8 cellular contexts compared by ENCODE assay signal in genomic region chr2:234290671-234291070, GRCh38.
DNase-seq lines count a peak whose midpoint lies in the region; ATAC-seq, FAIRE-seq and TF ChIP-seq lines count a peak whose summit lies in the region.

No MANE protein-coding gene starts in this region.

- H3K9me3 Mint-ChIP-seq in nephron progenitor cell = peaks cover 12% of the 10 kb centered on the region

- ATAC-seq in HG02981 (IDR thresholded peaks at IDR 0.05; ENCODE audit: unreplicated experiment) = peak; percentile 60

- TF ChIP-seq CTCF in nephron progenitor cell (IDR thresholded peaks at IDR 0.05) = no peak
- no peak for TF ChIP-seq CTCF in uterus (IDR thresholded peaks at IDR 0.05)

- no peak overlapping the region for H3K27ac Mint-ChIP-seq in nephron progenitor cell

- intact Hi-C loops in uterus (cut with DNase I; ENCODE audit: low total_unique reads) = no loop called here

- H3K36me3 Mint-ChIP-seq in nephron progenitor cell (ENCODE audit: low read depth) = no peaks in the 10 kb centered on the region

- H3K4me1 Mint-ChIP-seq in nephron progenitor cell = peaks cover 63% of the 10 kb centered on the region

- DNase-seq in GM18507 (ENCODE audit: extremely low spot score, insufficient read length, low read depth) = peak; percentile 45
- DNase-seq in T-helper 9 cell = peak; percentile 70
- peak; percentile 93 for DNase-seq in central memory CD4-positive, alpha-beta T cell
- DNase-seq in stimulated activated CD4-positive, alpha-beta T cell treated with anti-CD3 and anti-CD28 coated beads, Interleukin-1b, Interleukin-23, amount 100 ng/mL, for 1 hour (ENCODE audit: low read depth in 2 of 2) = peak; percentile 37 to 73
- DNase-seq in DMS153 (lab: John Stamatoyannopoulos, UW) = no peak
- DNase-seq in nephron progenitor cell = no peak
- no peak for DNase-seq in uterus

- H3K4me3 Mint-ChIP-seq in nephron progenitor cell = no peak overlapping the region

- no peaks in the 10 kb centered on the region for H3K9me3 ChIP-seq in uterus

- no peaks in the 10 kb centered on the region for H3K36me3 ChIP-seq in uterus

- H3K27ac ChIP-seq in uterus = no peak overlapping the region

- no peaks in the 10 kb centered on the region for H3K27me3 ChIP-seq in uterus

- no peak for TF ChIP-seq POLR2A in uterus (IDR thresholded peaks at IDR 0.05)

- no peaks in the 10 kb centered on the region for H3K4me1 ChIP-seq in uterus

- no peak overlapping the region for H3K4me3 ChIP-seq in uterus

- no peaks in the 10 kb centered on the region for H3K27me3 Mint-ChIP-seq in nephron progenitor cell (ENCODE audit: low read depth, poor library complexity)

- peak; percentile 100 for FAIRE-seq in GM18507 (lab: Jason Lieb, UNC)

Comparison
In these comparisons a context has a peak if more than half of its experiments do, and no peak if none do; other contexts are left out.
1. DNase-seq: peak in GM18507 (single experiment), T-helper 9 cell (single experiment), central memory CD4-positive, alpha-beta T cell (single experiment) and stimulated activated CD4-positive, alpha-beta T cell treated with anti-CD3 and anti-CD28 coated beads, Interleukin-1b, Interleukin-23, amount 100 ng/mL, for 1 hour (2 of 2); none in DMS153 (single experiment), nephron progenitor cell (single experiment) and uterus (0 of 2).